In genomic region chr6:139531148-139531547, GRCh38 we compare ENCODE assay signal across 9 cellular contexts.
DNase-seq lines count a peak whose midpoint lies in the region; ATAC-seq and TF ChIP-seq lines count a peak whose summit lies in the region.
"Had no signal": no experiment of that assay in that cellular context is flagged by ENCODE, and none has a peak within 500 bp of the region (broad histone marks: within the 10 kb centered on the region; RNA-seq: fewer than 3 reads in every experiment).

No MANE protein-coding gene starts in this region.

- no peaks in the 10 kb centered on the region for H3K36me3 ChIP-seq in uterus
- no peaks in the 10 kb centered on the region for H3K36me3 ChIP-seq in gastrocnemius medialis
- H3K36me3 ChIP-seq: esophagus muscularis mucosa had no signal

- intact Hi-C loops in uterus (cut with DNase I; ENCODE audit: low total_unique reads): no loop called here
- intact Hi-C loops in gastrocnemius medialis (cut with DNase I; ENCODE audit: low total_unique reads): no loop called here

- ATAC-seq in gastrocnemius medialis: no peak

- in situ Hi-C loops in gastrocnemius medialis (cut with MboI; ENCODE audit: low sequenced_read_pairs in 4 of 4): no loop called here

- H3K4me1 ChIP-seq in uterus (peaks cover 0 to 7% of the 10 kb centered on the region in 2 donors), gastrocnemius medialis (peaks cover 6 to 13% of the 10 kb centered on the region in 2 donors)

- no peaks in the 10 kb centered on the region for H3K9me3 ChIP-seq in uterus
- H3K9me3 ChIP-seq in gastrocnemius medialis: no peaks in the 10 kb centered on the region
- H3K9me3 ChIP-seq: esophagus muscularis mucosa had no signal

- TF ChIP-seq POLR2A in uterus (IDR thresholded peaks at IDR 0.05) (no peak), gastrocnemius medialis (IDR thresholded peaks at IDR 0.05) (no peak)

- H3K4me3 ChIP-seq in uterus: no peak overlapping the region
- no peak overlapping the region for H3K4me3 ChIP-seq in gastrocnemius medialis
- H3K4me3 ChIP-seq: esophagus muscularis mucosa had no signal

- DNase-seq in stimulated activated CD4-positive, alpha-beta T cell treated with anti-CD3 and anti-CD28 coated beads, Interleukin-12 subunit alpha, Interleukin-12 subunit beta, amount 100 ng/mL, for 48 hours (ENCODE audit: low read depth in 2 of 3, low spot score in 1 of 3): peak in 2 of 3 donors; percentile 26 to 34
- no peak for DNase-seq in stimulated activated CD4-positive, alpha-beta T cell treated with anti-CD3 and anti-CD28 coated beads, Interleukin-4, amount 100 ng/mL, for 1 hour
- DNase-seq in activated CD4-positive, alpha-beta T cell treated with anti-CD3 and anti-CD28 coated beads for 48 hours: peak; percentile 21
- DNase-seq in foreskin melanocyte: peak; percentile 52
- DNase-seq in uterus: no peak
- DNase-seq in NCI-H2227 treated with DMSO at 0.1 percent for 48 hours (lab: John Stamatoyannopoulos, UW): no peak
- no peak for DNase-seq in islet precursor cell
- no peak for DNase-seq in gastrocnemius medialis

- TF ChIP-seq CTCF in uterus (IDR thresholded peaks at IDR 0.05) (no peak), gastrocnemius medialis (IDR thresholded peaks at IDR 0.05 in 4 of 5, conservative IDR thresholded peaks at IDR 0.05 in 1 of 5) (no peak)

- no peaks in the 10 kb centered on the region for H3K27me3 ChIP-seq in uterus
- H3K27me3 ChIP-seq in gastrocnemius medialis: no peaks in the 10 kb centered on the region
- H3K27me3 ChIP-seq: esophagus muscularis mucosa had no signal

- H3K27ac ChIP-seq in uterus (peak overlapping the region; percentile 43 to 62), gastrocnemius medialis (no peak overlapping the region)

Comparison
In these comparisons a context has a peak if more than half of its experiments do, and no peak if none do; other contexts are left out.
1. DNase-seq: peak in stimulated activated CD4-positive, alpha-beta T cell treated with anti-CD3 and anti-CD28 coated beads, Interleukin-12 subunit alpha, Interleukin-12 subunit beta, amount 100 ng/mL, for 48 hours (2 of 3), activated CD4-positive, alpha-beta T cell treated with anti-CD3 and anti-CD28 coated beads for 48 hours (single experiment) and foreskin melanocyte (single experiment); none in stimulated activated CD4-positive, alpha-beta T cell treated with anti-CD3 and anti-CD28 coated beads, Interleukin-4, amount 100 ng/mL, for 1 hour (single experiment), uterus (0 of 2), NCI-H2227 treated with DMSO at 0.1 percent for 48 hours (single experiment), islet precursor cell (single experiment) and gastrocnemius medialis (0 of 2).
2. H3K27ac ChIP-seq: peak in uterus (2 of 2); none in gastrocnemius medialis (0 of 4).